ENCODE assay signal across 31 cellular contexts in the genomic region with DNA sequence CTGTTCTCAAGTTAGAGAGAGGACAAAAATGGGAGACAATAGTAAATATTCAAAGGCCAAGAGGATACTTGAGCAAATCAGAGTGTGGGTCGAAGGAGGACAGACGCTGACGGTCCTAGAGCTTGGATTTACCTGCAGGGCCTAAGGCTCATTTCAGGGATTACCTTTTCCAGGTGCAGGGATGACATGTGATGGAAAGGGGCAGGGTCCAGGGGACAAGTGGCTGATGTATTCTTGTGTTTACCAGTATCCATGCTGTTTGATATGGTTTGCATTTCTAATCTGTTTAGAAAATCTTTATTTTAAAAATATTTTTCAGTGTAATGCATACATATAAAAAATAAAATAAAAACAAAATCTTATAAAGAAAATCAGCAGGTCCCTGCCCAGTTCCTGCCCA. TPM values are rescaled to one million over a fixed set of nuclear protein-coding genes. Genes with fewer than 3 reads are reported as not detected.
DNase-seq lines count a peak whose midpoint lies in the region; ATAC-seq and TF ChIP-seq lines count a peak whose summit lies in the region.
"Had no signal": no experiment of that assay in that cellular context is flagged by ENCODE, and none has a peak within 500 bp of the region (broad histone marks: within the 10 kb centered on the region; RNA-seq: fewer than 3 reads in every experiment).

No MANE protein-coding gene starts in this region.

- intact Hi-C loops in esophagus muscularis mucosa (cut with DNase I) = no loop called here

- no peak overlapping the region for H3K27ac ChIP-seq in esophagus muscularis mucosa (replicated peaks in 1 of 4)
- H3K27ac ChIP-seq: 22Rv1; A549; BLaER1; BLaER1 treated with 17β-estradiol and CSF1 and Interleukin-3, amounts not matched to agents 10 nM and 100 nM; C4-2B had no signal

- no peaks in the 10 kb centered on the region for H3K4me1 ChIP-seq in esophagus muscularis mucosa
- H3K4me1 ChIP-seq: A549, BE2C, BLaER1, Caco-2 had no signal

- DNase-seq in esophagus muscularis mucosa (ENCODE audit: extremely low spot score) = peak; percentile 83
- DNase-seq: 8988T; ACHN; AML-193; BE2C; C1 segment of cervical spinal cord; Caco-2; Calu3; CD4-positive, alpha-beta memory T cell; CD4-positive, alpha-beta T cell; CD4-positive, CD25-positive, alpha-beta regulatory T cell; CD8-positive, alpha-beta memory T cell; CD8-positive, alpha-beta T cell; COR-L47; DMS 273 treated with DMSO at 0.1 percent for 48 hours; DMS153; DMS53; DMS79; DMS79 treated with DMSO at 0.1 percent for 48 hours; DND-41; EL had no signal

- TF ChIP-seq EP300 in esophagus muscularis mucosa (IDR thresholded peaks at IDR 0.05) = no peak

- no peak for TF ChIP-seq POLR2A in esophagus muscularis mucosa (IDR thresholded peaks at IDR 0.05; ENCODE audit: low read depth)

- no peak for TF ChIP-seq CTCF in esophagus muscularis mucosa (IDR thresholded peaks at IDR 0.05)

- H3K4me3 ChIP-seq in esophagus muscularis mucosa = no peak overlapping the region
- H3K4me3 ChIP-seq: A549; BLaER1; BLaER1 treated with 17β-estradiol and CSF1 and Interleukin-3, amounts not matched to agents 10 nM and 100 nM had no signal

- H3K36me3 ChIP-seq in esophagus muscularis mucosa = no peaks in the 10 kb centered on the region
- H3K36me3 ChIP-seq: BE2C; BLaER1; BLaER1 treated with 17β-estradiol and CSF1 and Interleukin-3, amounts not matched to agents 10 nM and 100 nM had no signal

- H3K9me3 ChIP-seq in esophagus muscularis mucosa = no peaks in the 10 kb centered on the region
- H3K9me3 ChIP-seq: BE2C had no signal

- 87% methylated on average over 3 of the region's 3 CpGs for WGBS in esophagus muscularis mucosa

- no peak for ATAC-seq in GM19397 (IDR thresholded peaks at IDR 0.05; ENCODE audit: unreplicated experiment)
- ATAC-seq: A549; CD8-positive, alpha-beta T cell had no signal

- H3K27me3 ChIP-seq in esophagus muscularis mucosa = peaks cover 0 to 4% (median 0%) of the 10 kb centered on the region in 4 donors
- H3K27me3 ChIP-seq: BE2C; BLaER1; BLaER1 treated with 17β-estradiol and CSF1 and Interleukin-3, amounts not matched to agents 10 nM and 100 nM had no signal

RNA-seq across cellular contexts. Expression of a gene that starts 5.3 kb away (rescaled TPM):
- not detected for total RNA-seq in esophagus muscularis mucosa
- total RNA-seq: A172; A673; B cell; Caco-2; Calu3; CD4-positive, alpha-beta memory T cell; CD4-positive, alpha-beta T cell; CD4-positive, CD25-positive, alpha-beta regulatory T cell; CD8-positive, alpha-beta memory T cell; CD8-positive, alpha-beta T cell; Daoy had no signal
